In the genomic region with DNA sequence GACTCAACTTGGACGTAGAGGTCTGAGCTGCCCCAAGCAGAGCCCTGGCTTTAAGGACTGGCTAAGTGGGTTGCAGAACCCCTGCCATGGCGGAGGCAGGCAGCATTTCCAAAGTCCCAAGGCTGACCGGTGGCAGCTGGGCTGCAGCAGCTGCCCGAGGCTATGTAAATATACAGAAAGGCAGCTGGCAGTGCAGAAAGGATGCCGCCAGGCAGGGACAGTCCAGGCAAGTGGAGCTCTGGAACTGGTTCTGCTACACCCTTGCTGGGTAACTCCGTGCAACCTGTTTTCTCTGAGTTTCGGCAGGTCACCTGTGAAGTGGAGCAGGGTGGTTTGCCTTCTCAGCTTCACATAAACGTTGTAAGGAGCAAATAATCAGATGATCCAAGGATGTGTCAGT, we compare ENCODE assay signal across 11 cellular contexts. TPM values are rescaled to one million over a fixed set of nuclear protein-coding genes. Genes with fewer than 3 reads are reported as not detected.
DNase-seq lines count a peak whose midpoint lies in the region; ATAC-seq, FAIRE-seq and TF ChIP-seq lines count a peak whose summit lies in the region.
"Had no signal": no experiment of that assay in that cellular context is flagged by ENCODE, and none has a peak within 500 bp of the region (broad histone marks: within the 10 kb centered on the region; RNA-seq: fewer than 3 reads in every experiment).

No MANE protein-coding gene starts in this region.

- 62% methylated on average over 6 of the region's 8 CpGs for WGBS in HepG2 (ENCODE audit: low lambda C conversion rate)
- WGBS in spleen, 5 donors = 71 to 94% (median 76%) methylated on average over 5 to 8 of the region's 8 CpGs

- H3K4me3 ChIP-seq in SJCRH30 (peak overlapping the region; percentile 6; the same call in 1 of the 2 replicates), HepG2 (replicated peaks in 1 of 3; ENCODE audit: insufficient read depth in 1 of 3, low read depth in 2 of 3, low read length in 3 of 3) (no peak overlapping the region), spleen (no peak overlapping the region), Peyer's patch (no peak overlapping the region)

- peaks cover 90% of the 10 kb centered on the region for H3K79me2 ChIP-seq in HepG2 (ENCODE audit: insufficient read depth, low read length)

- H3K9me3 ChIP-seq in SJCRH30 (replicated peaks) (no peaks in the 10 kb centered on the region), HepG2 (ENCODE audit: low read length) (no peaks in the 10 kb centered on the region), spleen (no peaks in the 10 kb centered on the region), Peyer's patch (no peaks in the 10 kb centered on the region)

- CTCF ChIA-PET in HepG2 (lab: Yijun Ruan, JAX; ENCODE audit: low intra/inter-chr PET ratio, low total read pairs) = no interaction called here

- no peak overlapping the region for H2AFZ ChIP-seq in HepG2 (ENCODE audit: low read length)

- no peaks in the 10 kb centered on the region; the same call in 1 of the 2 replicates for H3K36me3 ChIP-seq in SJCRH30
- peaks cover 15 to 18% of the 10 kb centered on the region in 2 experiments for H3K36me3 ChIP-seq in HepG2 (replicated peaks in 1 of 2; ENCODE audit: control insufficient read depth in 1 of 2, insufficient read depth in 2 of 2, low read length in 2 of 2)
- H3K36me3 ChIP-seq in spleen = no peaks in the 10 kb centered on the region
- no peaks in the 10 kb centered on the region for H3K36me3 ChIP-seq in Peyer's patch

- TF ChIP-seq EP300 in HepG2 (IDR thresholded peaks at IDR 0.05; ENCODE audit: low read depth in 2 of 2, low read length in 2 of 2) (no peak), HepG2 (CRISPR knock-in tag; IDR thresholded peaks at IDR 0.05; ENCODE audit: borderline replicate concordance) (no peak)

- TF ChIP-seq CTCF in HepG2 (CRISPR knock-in tag; IDR thresholded peaks at IDR 0.05) = no peak
- TF ChIP-seq CTCF in spleen (IDR thresholded peaks at IDR 0.05 in 8 of 11, conservative IDR thresholded peaks at IDR 0.05 in 3 of 11) = no peak
- TF ChIP-seq CTCF in Peyer's patch (IDR thresholded peaks at IDR 0.05) = no peak

- no peak overlapping the region for H3K9ac ChIP-seq in HepG2 (ENCODE audit: insufficient read depth, low read depth, low read length)

- H3K27me3 ChIP-seq in SJCRH30 (no peaks in the 10 kb centered on the region), HepG2 (ENCODE audit: control insufficient read depth in 1 of 2, insufficient read depth in 2 of 2, low read length in 2 of 2) (no peaks in the 10 kb centered on the region), spleen (replicated peaks in 1 of 7) (no peaks in the 10 kb centered on the region), Peyer's patch (no peaks in the 10 kb centered on the region)

- intact Hi-C loops in HepG2 (cut with micrococcal nuclease; ENCODE audit: unreplicated experiment) (loop anchor here (10.0 kb wide), 1 partner anchor 142 kb away; no protein-coding TSS in a partner anchor), spleen (cut with DNase I; ENCODE audit: low total_unique reads) (no loop called here)

- peaks cover 28% of the 10 kb centered on the region; the same call in 1 of the 2 replicates for H4K20me1 ChIP-seq in HepG2 (ENCODE audit: insufficient read depth, low read length)

- peak; percentile 89 for DNase-seq in NCI-H1092 treated with DMSO at 0.1 percent for 48 hours (lab: John Stamatoyannopoulos, UW)
- peak; percentile 84 to 88 for DNase-seq in SJCRH30
- DNase-seq in HepG2 (ENCODE audit: low spot score) = no peak
- DNase-seq in substantia nigra (lab: John Stamatoyannopoulos, UW) = peak in 40 of 49 donors; percentile 15 to 89 (median 50)
- DNase-seq in spleen = no peak
- DNase-seq in Peyer's patch = no peak
- no peak for DNase-seq in GM19238 (ENCODE audit: insufficient read length, low spot score)
- DNase-seq: dermis blood vessel endothelial cell; stimulated activated naive CD4-positive, alpha-beta T cell treated with Interleukin-2 at 50 U/mL for 16 hours had no signal

- ATAC-seq in HepG2 = no peak
- no peak for ATAC-seq in GM19395 (IDR thresholded peaks at IDR 0.05; ENCODE audit: unreplicated experiment)

- no peak overlapping the region for H3K4me2 ChIP-seq in HepG2 (ENCODE audit: low read depth, low read length)

- H3K4me1 ChIP-seq in SJCRH30 (peaks cover 83% of the 10 kb centered on the region), HepG2 (ENCODE audit: insufficient read depth, low read length) (peaks cover 100% of the 10 kb centered on the region), spleen (peaks cover 0 to 52% (median 24%) of the 10 kb centered on the region in 6 donors), Peyer's patch (peaks cover 0 to 65% (median 1%) of the 10 kb centered on the region in 4 donors)

- TF ChIP-seq RAD21 in HepG2 (CRISPR knock-in tag; IDR thresholded peaks at IDR 0.05) = no peak

- FAIRE-seq in HepG2 (lab: Jason Lieb, UNC) = no peak
- FAIRE-seq: G401.6 had no signal

- POLR2A ChIA-PET in HepG2 (lab: Yijun Ruan, JAX) = interaction anchor here (2.0 to 5.7 kb wide), 5 partner anchors 13 to 56 kb away, joined by 11 to 47 read pairs (median 14); no protein-coding TSS in a partner anchor

- H3K27ac ChIP-seq in SJCRH30 (peak overlapping the region; percentile 91), HepG2 (ENCODE audit: extremely low read length, insufficient read depth, low read length) (peak overlapping the region; percentile 70), substantia nigra (ENCODE audit: low read depth, low read length, poor library complexity, severe bottlenecking) (peak overlapping the region; percentile 79), spleen (no peak overlapping the region), Peyer's patch (peak overlapping the region in 1 of 4 donors; percentile 65)

- in situ Hi-C loops in HepG2 (cut with HindIII; ENCODE audit: extremely low pct_ligation_motif_present, low pct_unique_long_range_greater_than_20kb) = loop anchor here (5.0 kb wide), 1 partner anchor 44 kb away; the partner anchor contains the start of gene SHB

- BruUV-seq in HepG2 (replicated peaks; lab: Mats Ljungman, UMichigan) = no TSS peak

- 0 out of 4 replicates have a peak, but pooled peaks of 1 of the 2 experiments have one; percentile 8 for TF ChIP-seq POLR2A in HepG2 (IDR thresholded peaks at IDR 0.05; ENCODE audit: insufficient read depth in 1 of 2, low read depth in 2 of 2, low read length in 2 of 2)
- TF ChIP-seq POLR2A in spleen (IDR thresholded peaks at IDR 0.05) = no peak
- no peak for TF ChIP-seq POLR2A in Peyer's patch (IDR thresholded peaks at IDR 0.05)

TF ChIP-seq in HepG2, 621 proteins besides CTCF, POLR2A, EP300 and RAD21 (continues in another document):
- no peak for TF ChIP-seq NRL (CRISPR knock-in tag; IDR thresholded peaks at IDR 0.05; ENCODE audit: borderline replicate concordance)
- TF ChIP-seq HNRNPL (IDR thresholded peaks at IDR 0.05; ENCODE audit: low read depth, low read length) = peak; percentile 77
- no peak for TF ChIP-seq ZNF333 (CRISPR knock-in tag; IDR thresholded peaks at IDR 0.05; ENCODE audit: borderline replicate concordance)
- 0 out of 2 replicates have a peak, but pooled peaks have one; percentile 9 for TF ChIP-seq MYPOP (CRISPR knock-in tag; IDR thresholded peaks at IDR 0.05)
- no peak for TF ChIP-seq BHLHE40 (IDR thresholded peaks at IDR 0.05; ENCODE audit: low read length)

RNA-seq across cellular contexts. Expression of gene SHB, which starts 46.0 kb away (rescaled TPM):
- 14.7 and 14.9 TPM in 2 replicates for total RNA-seq in SJCRH30 (2014; rRNA removed; shearing (Covaris generic))
- total RNA-seq in HepG2 (2016; rRNA removed; fragmentation: Illumina TruSeq; extraction: Trizol) = 14.7 and 19.4 TPM in 2 replicates
- total RNA-seq in HepG2 (2016; cell fraction: cytosol; rRNA removed; fragmentation: Illumina TruSeq; extraction: Trizol; ENCODE audit: low read depth) = 7.3 and 8.2 TPM in 2 replicates
- 12.9 and 18.0 TPM in 2 replicates for total RNA-seq in HepG2 (2016; cell fraction: insoluble cytoplasmic fraction; rRNA removed; fragmentation: Illumina TruSeq; extraction: Trizol)
- 16.0 and 20.4 TPM in 2 replicates for total RNA-seq in HepG2 (2016; cell fraction: membrane; rRNA removed; fragmentation: Illumina TruSeq; extraction: Trizol)
- total RNA-seq in HepG2 (2016; cell fraction: nucleus; rRNA removed; fragmentation: Illumina TruSeq; extraction: Trizol) = 12.0 and 14.5 TPM in 2 replicates
- 20.7 and 25.3 TPM in 2 replicates for polyA plus RNA-seq in HepG2 (2011; rRNA removed)
- polyA plus RNA-seq in HepG2 (2011; cell fraction: cytosol; rRNA removed) = 19.8 and 24.1 TPM in 2 replicates
- polyA plus RNA-seq in HepG2 (2011; cell fraction: nucleus; rRNA removed) = 26.3 and 29.8 TPM in 2 replicates
- 16.2 and 22.8 TPM in 2 replicates for polyA plus RNA-seq in HepG2 (2012)
- polyA plus RNA-seq in HepG2 (2016; cell fraction: cytosol; fragmentation: Illumina TruSeq; extraction: Trizol; ENCODE audit: low read depth) = 9.0 and 11.2 TPM in 2 replicates
- polyA plus RNA-seq in HepG2 (2016; cell fraction: insoluble cytoplasmic fraction; fragmentation: Illumina TruSeq; extraction: Trizol; ENCODE audit: low read depth) = 21.3 and 23.2 TPM in 2 replicates
- 18.0 and 21.9 TPM in 2 replicates for polyA plus RNA-seq in HepG2 (2016; cell fraction: membrane; fragmentation: Illumina TruSeq; extraction: Trizol; ENCODE audit: low read depth)
- 17.6 and 17.8 TPM in 2 replicates for polyA plus RNA-seq in HepG2 (2016; cell fraction: nucleus; fragmentation: Illumina TruSeq; extraction: Trizol; ENCODE audit: insufficient read depth, low read depth)
- polyA minus RNA-seq in HepG2 (2011; rRNA and poly(A)+ RNA removed; ENCODE audit: low replicate concordance) = 8.6 and 37.7 TPM in 2 replicates
- 28.1 and 28.8 TPM in 2 replicates for polyA minus RNA-seq in HepG2 (2011; cell fraction: cytosol; rRNA and poly(A)+ RNA removed)
- polyA minus RNA-seq in HepG2 (2011; cell fraction: nucleus; rRNA and poly(A)+ RNA removed) = 42.1 and 49.2 TPM in 2 replicates
- 10 to 100 TPM in 3 of 7 donors, 1 to 10 TPM in 4; 5.3 to 20.5 (median 8.5) TPM for total RNA-seq in spleen
- 1 to 10 TPM; 1.2 to 4.4 (median 1.7) TPM for polyA plus RNA-seq in spleen
- 10 to 100 TPM; 14.5 to 31.1 (median 25.6) TPM for total RNA-seq in Peyer's patch

Comparison
In these comparisons a context has a peak if more than half of its experiments do, and no peak if none do; other contexts are left out.
1. DNase-seq: peak in NCI-H1092 treated with DMSO at 0.1 percent for 48 hours (single experiment), SJCRH30 (2 of 2) and substantia nigra (40 of 49); none in HepG2 (single experiment), spleen (single experiment), Peyer's patch (0 of 3) and GM19238 (single experiment).
2. H3K27ac ChIP-seq: peak in SJCRH30 (single experiment), HepG2 (single experiment) and substantia nigra (single experiment); none in spleen (0 of 8).